1 cellular context compared by ENCODE assay signal in the genomic region with DNA sequence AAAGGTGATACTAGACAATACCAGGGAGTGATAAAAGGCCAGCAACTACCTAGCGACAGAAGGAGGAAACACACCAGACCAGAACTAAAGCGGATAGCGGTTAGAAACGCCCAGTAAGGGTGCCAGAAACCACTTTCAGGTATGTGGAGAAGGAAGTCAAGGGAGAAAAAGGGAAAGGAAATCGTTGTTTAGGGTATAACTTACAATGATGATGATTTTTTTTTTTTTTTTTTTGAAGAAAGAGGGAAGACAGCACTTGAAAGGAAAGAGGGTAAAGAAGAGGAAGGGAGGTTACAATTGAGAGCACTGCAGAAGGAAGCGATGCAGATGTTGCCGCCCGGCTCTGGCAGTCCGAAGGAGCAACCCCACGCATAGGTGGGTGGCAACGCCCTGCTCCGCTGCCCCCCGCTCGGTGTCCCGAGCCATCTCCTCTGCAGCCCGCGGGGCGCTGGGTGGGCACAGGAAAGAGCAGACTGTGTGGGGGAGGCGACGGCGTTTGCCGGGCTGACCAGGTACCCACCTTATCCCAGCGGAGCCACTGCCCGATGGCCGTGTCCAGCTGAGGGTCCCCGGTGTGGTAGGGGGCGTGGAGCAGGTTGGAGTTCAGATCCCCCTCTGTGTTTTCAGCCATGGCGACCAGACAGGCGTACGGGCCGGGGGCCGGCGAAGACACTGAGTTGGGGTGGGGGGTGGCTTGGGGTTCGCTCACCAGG.
TF ChIP-seq lines count a peak whose summit lies in the region.

No MANE protein-coding gene starts in this region.

TF ChIP-seq in HEK293, 187 proteins besides CTCF, POLR2A, EP300 and RAD21 (continued from another document and continues in another):
- TF ChIP-seq, protein P1, sequence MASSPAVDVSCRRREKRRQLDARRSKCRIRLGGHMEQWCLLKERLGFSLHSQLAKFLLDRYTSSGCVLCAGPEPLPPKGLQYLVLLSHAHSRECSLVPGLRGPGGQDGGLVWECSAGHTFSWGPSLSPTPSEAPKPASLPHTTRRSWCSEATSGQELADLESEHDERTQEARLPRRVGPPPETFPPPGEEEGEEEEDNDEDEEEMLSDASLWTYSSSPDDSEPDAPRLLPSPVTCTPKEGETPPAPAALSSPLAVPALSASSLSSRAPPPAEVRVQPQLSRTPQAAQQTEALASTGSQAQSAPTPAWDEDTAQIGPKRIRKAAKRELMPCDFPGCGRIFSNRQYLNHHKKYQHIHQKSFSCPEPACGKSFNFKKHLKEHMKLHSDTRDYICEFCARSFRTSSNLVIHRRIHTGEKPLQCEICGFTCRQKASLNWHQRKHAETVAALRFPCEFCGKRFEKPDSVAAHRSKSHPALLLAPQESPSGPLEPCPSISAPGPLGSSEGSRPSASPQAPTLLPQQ (tag by site-specific recombination; IDR thresholded peaks at IDR 0.05), result no peak
- TF ChIP-seq SCRT2 (tag by site-specific recombination; IDR thresholded peaks at IDR 0.05), result no peak
- TF ChIP-seq HIC1 (tag by site-specific recombination; IDR thresholded peaks at IDR 0.05), result peak; percentile 61; the same call in 1 of the 2 replicates
- TF ChIP-seq, protein P2, sequence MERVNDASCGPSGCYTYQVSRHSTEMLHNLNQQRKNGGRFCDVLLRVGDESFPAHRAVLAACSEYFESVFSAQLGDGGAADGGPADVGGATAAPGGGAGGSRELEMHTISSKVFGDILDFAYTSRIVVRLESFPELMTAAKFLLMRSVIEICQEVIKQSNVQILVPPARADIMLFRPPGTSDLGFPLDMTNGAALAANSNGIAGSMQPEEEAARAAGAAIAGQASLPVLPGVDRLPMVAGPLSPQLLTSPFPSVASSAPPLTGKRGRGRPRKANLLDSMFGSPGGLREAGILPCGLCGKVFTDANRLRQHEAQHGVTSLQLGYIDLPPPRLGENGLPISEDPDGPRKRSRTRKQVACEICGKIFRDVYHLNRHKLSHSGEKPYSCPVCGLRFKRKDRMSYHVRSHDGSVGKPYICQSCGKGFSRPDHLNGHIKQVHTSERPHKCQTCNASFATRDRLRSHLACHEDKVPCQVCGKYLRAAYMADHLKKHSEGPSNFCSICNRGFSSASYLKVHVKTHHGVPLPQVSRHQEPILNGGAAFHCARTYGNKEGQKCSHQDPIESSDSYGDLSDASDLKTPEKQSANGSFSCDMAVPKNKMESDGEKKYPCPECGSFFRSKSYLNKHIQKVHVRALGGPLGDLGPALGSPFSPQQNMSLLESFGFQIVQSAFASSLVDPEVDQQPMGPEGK (tag by site-specific recombination; IDR thresholded peaks at IDR 0.05), result peak; percentile 57
- TF ChIP-seq, protein P3, sequence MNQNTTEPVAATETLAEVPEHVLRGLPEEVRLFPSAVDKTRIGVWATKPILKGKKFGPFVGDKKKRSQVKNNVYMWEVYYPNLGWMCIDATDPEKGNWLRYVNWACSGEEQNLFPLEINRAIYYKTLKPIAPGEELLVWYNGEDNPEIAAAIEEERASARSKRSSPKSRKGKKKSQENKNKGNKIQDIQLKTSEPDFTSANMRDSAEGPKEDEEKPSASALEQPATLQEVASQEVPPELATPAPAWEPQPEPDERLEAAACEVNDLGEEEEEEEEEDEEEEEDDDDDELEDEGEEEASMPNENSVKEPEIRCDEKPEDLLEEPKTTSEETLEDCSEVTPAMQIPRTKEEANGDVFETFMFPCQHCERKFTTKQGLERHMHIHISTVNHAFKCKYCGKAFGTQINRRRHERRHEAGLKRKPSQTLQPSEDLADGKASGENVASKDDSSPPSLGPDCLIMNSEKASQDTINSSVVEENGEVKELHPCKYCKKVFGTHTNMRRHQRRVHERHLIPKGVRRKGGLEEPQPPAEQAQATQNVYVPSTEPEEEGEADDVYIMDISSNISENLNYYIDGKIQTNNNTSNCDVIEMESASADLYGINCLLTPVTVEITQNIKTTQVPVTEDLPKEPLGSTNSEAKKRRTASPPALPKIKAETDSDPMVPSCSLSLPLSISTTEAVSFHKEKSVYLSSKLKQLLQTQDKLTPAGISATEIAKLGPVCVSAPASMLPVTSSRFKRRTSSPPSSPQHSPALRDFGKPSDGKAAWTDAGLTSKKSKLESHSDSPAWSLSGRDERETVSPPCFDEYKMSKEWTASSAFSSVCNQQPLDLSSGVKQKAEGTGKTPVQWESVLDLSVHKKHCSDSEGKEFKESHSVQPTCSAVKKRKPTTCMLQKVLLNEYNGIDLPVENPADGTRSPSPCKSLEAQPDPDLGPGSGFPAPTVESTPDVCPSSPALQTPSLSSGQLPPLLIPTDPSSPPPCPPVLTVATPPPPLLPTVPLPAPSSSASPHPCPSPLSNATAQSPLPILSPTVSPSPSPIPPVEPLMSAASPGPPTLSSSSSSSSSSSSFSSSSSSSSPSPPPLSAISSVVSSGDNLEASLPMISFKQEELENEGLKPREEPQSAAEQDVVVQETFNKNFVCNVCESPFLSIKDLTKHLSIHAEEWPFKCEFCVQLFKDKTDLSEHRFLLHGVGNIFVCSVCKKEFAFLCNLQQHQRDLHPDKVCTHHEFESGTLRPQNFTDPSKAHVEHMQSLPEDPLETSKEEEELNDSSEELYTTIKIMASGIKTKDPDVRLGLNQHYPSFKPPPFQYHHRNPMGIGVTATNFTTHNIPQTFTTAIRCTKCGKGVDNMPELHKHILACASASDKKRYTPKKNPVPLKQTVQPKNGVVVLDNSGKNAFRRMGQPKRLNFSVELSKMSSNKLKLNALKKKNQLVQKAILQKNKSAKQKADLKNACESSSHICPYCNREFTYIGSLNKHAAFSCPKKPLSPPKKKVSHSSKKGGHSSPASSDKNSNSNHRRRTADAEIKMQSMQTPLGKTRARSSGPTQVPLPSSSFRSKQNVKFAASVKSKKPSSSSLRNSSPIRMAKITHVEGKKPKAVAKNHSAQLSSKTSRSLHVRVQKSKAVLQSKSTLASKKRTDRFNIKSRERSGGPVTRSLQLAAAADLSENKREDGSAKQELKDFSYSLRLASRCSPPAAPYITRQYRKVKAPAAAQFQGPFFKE (tag by site-specific recombination; IDR thresholded peaks at IDR 0.05; ENCODE audit: borderline replicate concordance), result no peak
- TF ChIP-seq, protein P4, sequence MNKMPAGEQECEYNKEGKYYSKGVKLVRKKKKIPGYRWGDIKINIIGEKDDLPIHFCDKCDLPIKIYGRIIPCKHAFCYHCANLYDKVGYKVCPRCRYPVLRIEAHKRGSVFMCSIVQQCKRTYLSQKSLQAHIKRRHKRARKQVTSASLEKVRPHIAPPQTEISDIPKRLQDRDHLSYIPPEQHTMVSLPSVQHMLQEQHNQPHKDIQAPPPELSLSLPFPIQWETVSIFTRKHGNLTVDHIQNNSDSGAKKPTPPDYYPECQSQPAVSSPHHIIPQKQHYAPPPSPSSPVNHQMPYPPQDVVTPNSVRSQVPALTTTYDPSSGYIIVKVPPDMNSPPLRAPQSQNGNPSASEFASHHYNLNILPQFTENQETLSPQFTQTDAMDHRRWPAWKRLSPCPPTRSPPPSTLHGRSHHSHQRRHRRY (tag by site-specific recombination; IDR thresholded peaks at IDR 0.05), result no peak
- no peak for TF ChIP-seq ZNF785 (tag by site-specific recombination; IDR thresholded peaks at IDR 0.05)
- TF ChIP-seq PRDM4 (tag by site-specific recombination; IDR thresholded peaks at IDR 0.05), result peak; percentile 99
- no peak for TF ChIP-seq BCL11B (tag by site-specific recombination; IDR thresholded peaks at IDR 0.05; ENCODE audit: low read depth)
- TF ChIP-seq ZNF138 (tag by site-specific recombination; IDR thresholded peaks at IDR 0.05; ENCODE audit: borderline replicate concordance), result no peak
- no peak for TF ChIP-seq ZSCAN23 (tag by site-specific recombination; IDR thresholded peaks at IDR 0.05)
- TF ChIP-seq ZNF292 (tag by site-specific recombination; IDR thresholded peaks at IDR 0.05; ENCODE audit: borderline replicate concordance, low read depth), result no peak
- TF ChIP-seq ZFP37 (tag by site-specific recombination; IDR thresholded peaks at IDR 0.05), result no peak
- 0 out of 2 replicates have a peak, but pooled peaks have one; percentile 9 for TF ChIP-seq ZBTB21 (tag by site-specific recombination; IDR thresholded peaks at IDR 0.05)
- TF ChIP-seq SP3 (tag by site-specific recombination; IDR thresholded peaks at IDR 0.05), result no peak
- TF ChIP-seq OSR2 (tag by site-specific recombination; IDR thresholded peaks at IDR 0.05), result no peak
- TF ChIP-seq ZNF623 (tag by site-specific recombination; IDR thresholded peaks at IDR 0.05), result no peak
- peak; percentile 82 for TF ChIP-seq ZBTB7A (tag by site-specific recombination; IDR thresholded peaks at IDR 0.05; ENCODE audit: low read depth)
- no peak for TF ChIP-seq ZNF747 (tag by site-specific recombination; IDR thresholded peaks at IDR 0.05)
- peak; percentile 71 for TF ChIP-seq ZIC2 (tag by site-specific recombination; IDR thresholded peaks at IDR 0.05)
- no peak for TF ChIP-seq ZSCAN5A (tag by site-specific recombination; IDR thresholded peaks at IDR 0.05)
- peak; percentile 70 for TF ChIP-seq GLIS1 (tag by site-specific recombination; IDR thresholded peaks at IDR 0.05)
- no peak for TF ChIP-seq ZBTB26 (tag by site-specific recombination; optimal IDR thresholded peaks at IDR 0.05)
- TF ChIP-seq SP7 (tag by site-specific recombination; IDR thresholded peaks at IDR 0.05), result no peak
- TF ChIP-seq ZNF366 (tag by site-specific recombination; conservative IDR thresholded peaks at IDR 0.05), result peak; percentile 81
- peak; percentile 55 for TF ChIP-seq ZNF600 (tag by site-specific recombination; IDR thresholded peaks at IDR 0.05)
- peak; percentile 29 for TF ChIP-seq SP2 (tag by site-specific recombination; IDR thresholded peaks at IDR 0.05)
- TF ChIP-seq ZXDB (tag by site-specific recombination; IDR thresholded peaks at IDR 0.05), result no peak
- no peak for TF ChIP-seq ZNF660 (tag by site-specific recombination; IDR thresholded peaks at IDR 0.05)
- no peak for TF ChIP-seq ZNF211 (tag by site-specific recombination; IDR thresholded peaks at IDR 0.05; ENCODE audit: low read depth)
- peak; percentile 61; the same call in 1 of the 2 replicates for TF ChIP-seq ZBTB10 (tag by site-specific recombination; IDR thresholded peaks at IDR 0.05)
- peak; percentile 61; the same call in 1 of the 2 replicates for TF ChIP-seq YY1 (tag by site-specific recombination; IDR thresholded peaks at IDR 0.05)
- TF ChIP-seq ZNF558 (tag by site-specific recombination; IDR thresholded peaks at IDR 0.05), result no peak
